Comparison of ENCODE assay signal across 12 cellular contexts in the genomic region with DNA sequence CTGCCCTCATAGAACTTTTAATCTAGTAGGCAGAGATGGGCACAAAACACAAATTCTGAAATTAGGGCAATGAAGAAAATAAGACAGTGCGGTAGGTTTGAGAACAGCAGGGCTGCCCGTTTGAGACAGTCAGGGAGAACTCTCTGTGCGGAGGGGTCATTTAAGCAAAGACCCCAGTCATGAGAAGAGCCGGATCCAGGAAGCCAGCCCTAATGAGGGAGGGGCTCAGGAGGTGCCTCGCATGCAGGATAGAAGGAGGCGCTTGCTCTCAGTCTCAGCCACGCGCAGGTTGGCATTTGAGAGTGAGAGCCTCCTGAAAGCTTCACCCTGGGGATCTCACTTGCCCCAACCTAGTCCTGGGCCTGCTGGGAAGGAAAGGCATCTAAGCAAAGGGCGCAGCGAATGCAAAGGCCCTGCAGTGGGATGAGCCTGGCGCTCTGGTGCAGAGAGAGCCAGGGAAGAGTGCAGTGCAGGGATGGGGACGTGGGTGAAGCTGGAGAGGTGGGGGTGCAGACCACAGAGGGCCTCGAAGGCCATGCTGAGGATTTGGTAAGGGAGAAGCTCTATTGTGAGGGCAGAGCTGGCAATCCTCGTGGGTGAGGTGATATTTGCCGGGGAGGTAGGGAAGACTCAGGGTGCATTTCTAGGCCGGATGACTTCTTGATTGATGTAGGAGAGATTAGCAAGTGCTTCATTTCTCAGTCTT.
A peak's percentile ranks its signal among the peaks of the same experiment; 100 is the strongest.
DNase-seq lines count a peak whose midpoint lies in the region; ATAC-seq and TF ChIP-seq lines count a peak whose summit lies in the region.
"Had no signal": no experiment of that assay in that cellular context is flagged by ENCODE, and none has a peak within 500 bp of the region (broad histone marks: within the 10 kb centered on the region; RNA-seq: fewer than 3 reads in every experiment).

No MANE protein-coding gene starts in this region.

- H3K9me3 ChIP-seq in body of pancreas, result no peaks in the 10 kb centered on the region
- no peaks in the 10 kb centered on the region for H3K9me3 ChIP-seq in muscle layer of duodenum (ENCODE audit: control insufficient read depth in 1 of 2, low read length in 2 of 2)
- H3K9me3 ChIP-seq in thoracic aorta, result no peaks in the 10 kb centered on the region

- no peak for ATAC-seq in body of pancreas
- no peak for ATAC-seq in thoracic aorta (ENCODE audit: insufficient number of reproducible peaks, low FRiP score, low read depth)

- H3K27ac Mint-ChIP-seq in activated naive CD4-positive, alpha-beta T cell treated with anti-CD3 and anti-CD28 coated beads, Interleukin-2, amount 50 U/mL, for 24 hours, result peak overlapping the region; percentile 32
- H3K27ac Mint-ChIP-seq: activated naive CD8-positive, alpha-beta T cell; type B pancreatic cell had no signal

- no peaks in the 10 kb centered on the region for H3K27me3 Mint-ChIP-seq in activated naive CD4-positive, alpha-beta T cell treated with anti-CD3 and anti-CD28 coated beads, Interleukin-2, amount 50 U/mL, for 24 hours
- H3K27me3 Mint-ChIP-seq: type B pancreatic cell had no signal

- H3K27ac ChIP-seq in body of pancreas (peak overlapping the region in 3 of 4 donors; percentile 87 to 90 (median 89)), muscle layer of duodenum (ENCODE audit: low read length) (peak overlapping the region; percentile 74), thoracic aorta (peak overlapping the region; percentile 51 to 66)

- H3K4me1 Mint-ChIP-seq in activated naive CD4-positive, alpha-beta T cell treated with anti-CD3 and anti-CD28 coated beads, Interleukin-2, amount 50 U/mL, for 24 hours, result peaks cover 34% of the 10 kb centered on the region

- intact Hi-C loops in body of pancreas (cut with DNase I), result no loop called here

- TF ChIP-seq POLR2A in body of pancreas (IDR thresholded peaks at IDR 0.05), result no peak

- 80 to 83% methylated on average over 16 of the region's 16 CpGs for WGBS in body of pancreas, 2 donors

- H3K4me3 Mint-ChIP-seq in activated naive CD4-positive, alpha-beta T cell treated with anti-CD3 and anti-CD28 coated beads, Interleukin-2, amount 50 U/mL, for 24 hours, result no peak overlapping the region
- H3K4me3 Mint-ChIP-seq: activated naive CD8-positive, alpha-beta T cell; type B pancreatic cell had no signal

- no peak for DNase-seq in activated naive CD4-positive, alpha-beta T cell treated with anti-CD3 and anti-CD28 coated beads, Interleukin-2, amount 50 U/mL, for 16 hours
- DNase-seq in body of pancreas (no peak), thoracic aorta (ENCODE audit: low spot score) (no peak), GM19240 (ENCODE audit: insufficient read length, low spot score) (no peak), NCI-H748 (lab: John Stamatoyannopoulos, UW; ENCODE audit: unreplicated experiment) (no peak)
- no peak for DNase-seq in activated T-cell treated with anti-CD3 and anti-CD28 coated beads, Interleukin-2, amount 50 U/mL, for 48 hours
- DNase-seq: activated CD8-positive, alpha-beta memory T cell treated with anti-CD3 and anti-CD28 coated beads for 24 hours; effector CD4-positive, alpha-beta T cell had no signal

- H3K4me3 ChIP-seq in body of pancreas, result no peak overlapping the region
- H3K4me3 ChIP-seq in muscle layer of duodenum (ENCODE audit: low read depth in 1 of 2, low read length in 2 of 2), result no peak overlapping the region
- H3K4me3 ChIP-seq in thoracic aorta, result no peak overlapping the region

- TF ChIP-seq CTCF in body of pancreas (IDR thresholded peaks at IDR 0.05), result no peak
- TF ChIP-seq CTCF in thoracic aorta (IDR thresholded peaks at IDR 0.05), result no peak

- peaks cover 59% of the 10 kb centered on the region for H3K4me1 ChIP-seq in body of pancreas
- H3K4me1 ChIP-seq in muscle layer of duodenum (ENCODE audit: control insufficient read depth in 1 of 2, insufficient read depth in 2 of 2, low read length in 2 of 2), result peaks cover 17 to 33% of the 10 kb centered on the region in 2 donors
- H3K4me1 ChIP-seq in thoracic aorta (ENCODE audit: control insufficient read depth in 1 of 2, low read depth in 2 of 2), result peaks cover 46 to 55% of the 10 kb centered on the region in 2 donors

- no peaks in the 10 kb centered on the region for H3K9me3 Mint-ChIP-seq in activated naive CD4-positive, alpha-beta T cell treated with anti-CD3 and anti-CD28 coated beads, Interleukin-2, amount 50 U/mL, for 24 hours
- H3K9me3 Mint-ChIP-seq: type B pancreatic cell had no signal

- no peaks in the 10 kb centered on the region for H3K27me3 ChIP-seq in body of pancreas
- H3K27me3 ChIP-seq in muscle layer of duodenum (ENCODE audit: low read depth, low read length), result no peaks in the 10 kb centered on the region
- no peaks in the 10 kb centered on the region for H3K27me3 ChIP-seq in thoracic aorta (replicated peaks; ENCODE audit: insufficient read depth)

- H3K36me3 Mint-ChIP-seq in activated naive CD4-positive, alpha-beta T cell treated with anti-CD3 and anti-CD28 coated beads, Interleukin-2, amount 50 U/mL, for 24 hours, result no peaks in the 10 kb centered on the region
- H3K36me3 Mint-ChIP-seq: activated naive CD8-positive, alpha-beta T cell; type B pancreatic cell had no signal

- no peaks in the 10 kb centered on the region for H3K36me3 ChIP-seq in body of pancreas (replicated peaks in 1 of 2; ENCODE audit: insufficient read depth in 1 of 2, low read depth in 2 of 2)
- H3K36me3 ChIP-seq in muscle layer of duodenum (ENCODE audit: control insufficient read depth in 1 of 2, insufficient read depth in 2 of 2, low read length in 2 of 2), result no peaks in the 10 kb centered on the region
- H3K36me3 ChIP-seq in thoracic aorta, result no peaks in the 10 kb centered on the region
